In the genomic region with DNA sequence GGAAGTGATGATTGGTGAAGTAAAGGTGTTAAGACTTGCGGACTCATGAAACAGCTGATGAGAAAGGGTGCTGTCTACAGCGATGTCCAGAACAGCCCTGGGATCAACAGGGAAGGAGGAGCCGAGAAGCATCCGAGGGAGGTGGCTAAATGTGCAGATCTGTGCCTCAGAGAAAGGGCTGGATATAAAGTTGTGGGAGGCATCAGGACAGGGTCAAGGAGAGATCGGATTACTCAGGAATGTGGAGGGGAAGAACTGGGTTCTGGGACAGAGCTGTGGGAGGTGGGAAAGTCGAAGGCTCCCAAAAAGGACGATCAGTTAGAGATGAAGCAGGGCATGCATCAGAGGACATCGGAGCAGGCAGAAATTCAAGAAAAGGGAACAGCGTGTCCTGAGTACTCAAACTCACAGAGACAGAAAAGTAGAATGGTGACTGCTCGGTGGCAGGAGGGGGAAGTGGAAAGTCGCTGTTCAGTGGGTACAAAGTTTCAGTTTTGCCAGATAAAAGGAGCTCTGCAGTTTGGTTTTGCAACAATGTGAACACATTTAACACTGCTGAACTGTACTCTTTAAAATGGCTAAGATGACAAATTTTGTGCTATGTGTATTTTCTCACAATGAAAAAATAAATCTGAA, we compare ENCODE assay signal across 21 cellular contexts. TPM values are rescaled to one million over a fixed set of nuclear protein-coding genes. Genes with fewer than 3 reads are reported as not detected.
DNase-seq lines count a peak whose midpoint lies in the region; ATAC-seq and TF ChIP-seq lines count a peak whose summit lies in the region.
"Had no signal": no experiment of that assay in that cellular context is flagged by ENCODE, and none has a peak within 500 bp of the region (broad histone marks: within the 10 kb centered on the region; RNA-seq: fewer than 3 reads in every experiment).

No MANE protein-coding gene starts in this region.

- H3K36me3 ChIP-seq in Peyer's patch, result no peaks in the 10 kb centered on the region
- H3K36me3 ChIP-seq in thoracic aorta, result no peaks in the 10 kb centered on the region
- H3K36me3 ChIP-seq in CD4-positive, alpha-beta memory T cell (ENCODE audit: insufficient read depth, low read length), result no peaks in the 10 kb centered on the region

- CTCF ChIA-PET in activated CD4-positive, alpha-beta T cell treated with anti-CD3 and anti-CD28 coated beads, Interleukin-2, amount 10 ng/mL, durations not matched to agents 7 days and 5 days (lab: Charles Lee), result interaction anchor here (0.8 kb wide), 1 partner anchor 12 kb away, joined by 3 read pairs; no protein-coding TSS in a partner anchor
- CTCF ChIA-PET in CD4-positive, alpha-beta memory T cell (lab: Charles Lee; ENCODE audit: partially characterized antibody), result interaction anchor here (0.6 to 2.2 kb wide), 3 partner anchors 10 to 15 kb away, joined by 3 to 9 read pairs (median 5); no protein-coding TSS in a partner anchor

- H3K27me3 ChIP-seq in Peyer's patch (no peaks in the 10 kb centered on the region), thoracic aorta (replicated peaks; ENCODE audit: insufficient read depth) (no peaks in the 10 kb centered on the region)
- H3K27me3 ChIP-seq in CD4-positive, alpha-beta memory T cell (ENCODE audit: insufficient read depth, low read length), result no peaks in the 10 kb centered on the region

- H3K27ac Mint-ChIP-seq in activated CD4-positive, alpha-beta T cell treated with anti-CD3 and anti-CD28 coated beads, Interleukin-2, amount 10 ng/mL, durations not matched to agents 7 days and 5 days, result no peak overlapping the region
- peak overlapping the region in 2 of 7 donors; percentile 7 to 39 for H3K27ac Mint-ChIP-seq in CD4-positive, alpha-beta memory T cell
- H3K27ac Mint-ChIP-seq: activated naive CD4-positive, alpha-beta T cell treated with anti-CD3 and anti-CD28 coated beads, Interleukin-2, amount 10 ng/mL, durations not matched to agents 7 days and 5 days; HFFc6 had no signal

- POLR2A ChIA-PET in activated CD4-positive, alpha-beta T cell treated with anti-CD3 and anti-CD28 coated beads, Interleukin-2, amount 10 ng/mL, durations not matched to agents 7 days and 5 days (lab: Charles Lee), result no interaction called here
- POLR2A ChIA-PET in CD4-positive, alpha-beta memory T cell (lab: Charles Lee; ENCODE audit: partially characterized antibody), result no interaction called here

- H3K27me3 Mint-ChIP-seq in activated CD4-positive, alpha-beta T cell treated with anti-CD3 and anti-CD28 coated beads, Interleukin-2, amount 10 ng/mL, durations not matched to agents 7 days and 5 days, result peaks cover 22% of the 10 kb centered on the region
- peaks cover 17 to 36% of the 10 kb centered on the region in 2 donors for H3K27me3 Mint-ChIP-seq in CD4-positive, alpha-beta memory T cell

- H3K36me3 Mint-ChIP-seq in activated CD4-positive, alpha-beta T cell treated with anti-CD3 and anti-CD28 coated beads, Interleukin-2, amount 10 ng/mL, durations not matched to agents 7 days and 5 days (ENCODE audit: low read depth), result no peaks in the 10 kb centered on the region
- no peaks in the 10 kb centered on the region for H3K36me3 Mint-ChIP-seq in CD4-positive, alpha-beta memory T cell
- H3K36me3 Mint-ChIP-seq: activated naive CD4-positive, alpha-beta T cell treated with anti-CD3 and anti-CD28 coated beads, Interleukin-2, amount 10 ng/mL, durations not matched to agents 7 days and 5 days had no signal

- no peaks in the 10 kb centered on the region for H3K9me3 Mint-ChIP-seq in activated CD4-positive, alpha-beta T cell treated with anti-CD3 and anti-CD28 coated beads, Interleukin-2, amount 10 ng/mL, durations not matched to agents 7 days and 5 days
- H3K9me3 Mint-ChIP-seq in CD4-positive, alpha-beta memory T cell, result peaks cover 0 to 2% (median 0%) of the 10 kb centered on the region in 8 donors
- H3K9me3 Mint-ChIP-seq: activated naive CD4-positive, alpha-beta T cell treated with anti-CD3 and anti-CD28 coated beads, Interleukin-2, amount 10 ng/mL, durations not matched to agents 7 days and 5 days; HFFc6 had no signal

- no peak for TF ChIP-seq POLR2A in Peyer's patch (IDR thresholded peaks at IDR 0.05)

- H3K4me3 Mint-ChIP-seq in activated CD4-positive, alpha-beta T cell treated with anti-CD3 and anti-CD28 coated beads, Interleukin-2, amount 10 ng/mL, durations not matched to agents 7 days and 5 days, result no peak overlapping the region
- H3K4me3 Mint-ChIP-seq in CD4-positive, alpha-beta memory T cell, result no peak overlapping the region
- H3K4me3 Mint-ChIP-seq: activated naive CD4-positive, alpha-beta T cell treated with anti-CD3 and anti-CD28 coated beads, Interleukin-2, amount 10 ng/mL, durations not matched to agents 7 days and 5 days; HFFc6 had no signal

- H3K27ac ChIP-seq in Peyer's patch, result peak overlapping the region in 2 of 4 donors; percentile 45 to 67
- no peak overlapping the region for H3K27ac ChIP-seq in thoracic aorta
- no peak overlapping the region for H3K27ac ChIP-seq in CD4-positive, alpha-beta memory T cell (ENCODE audit: low read depth, low read length)
- H3K27ac ChIP-seq: 22Rv1 had no signal

- TF ChIP-seq CTCF in Peyer's patch (IDR thresholded peaks at IDR 0.05) (no peak), thoracic aorta (IDR thresholded peaks at IDR 0.05) (no peak)

- peak; percentile 70 for DNase-seq in SIG-M5 treated with dmso at 0.1 percent for 504 hours (lab: John Stamatoyannopoulos, UW; ENCODE audit: unreplicated experiment)
- DNase-seq in SIG-M5 (lab: John Stamatoyannopoulos, UW), result no peak
- no peak for DNase-seq in Peyer's patch
- DNase-seq in medulla oblongata (ENCODE audit: extremely low spot score), result peak; percentile 62
- no peak for DNase-seq in thoracic aorta (ENCODE audit: low spot score)
- DNase-seq in activated CD4-positive, alpha-beta T cell treated with anti-CD3 and anti-CD28 coated beads, Interleukin-2, amount 10 ng/mL, durations not matched to agents 7 days and 5 days, result no peak
- DNase-seq in CD4-positive, alpha-beta memory T cell, result no peak
- no peak for DNase-seq in cerebellum (ENCODE audit: low spot score)
- DNase-seq: activated naive CD4-positive, alpha-beta T cell treated with anti-CD3 and anti-CD28 coated beads, Interleukin-2, amount 10 ng/mL, durations not matched to agents 7 days and 5 days; activated T-cell treated with anti-CD3 and anti-CD28 coated beads, Interleukin-2, amount 50 U/mL, for 1 hour; foreskin melanocyte; HFFc6; left cardiac atrium; NCI-H1417 treated with DMSO at 0.1 percent for 48 hours; NCI-H2171; stimulated activated CD4-positive, alpha-beta T cell treated with anti-CD3 and anti-CD28 coated beads, Interleukin-4, amount 100 ng/mL, for 1 hour; SW 1271 had no signal

- no peak for ATAC-seq in thoracic aorta (ENCODE audit: insufficient number of reproducible peaks, low FRiP score, low read depth)

- H3K4me3 ChIP-seq in Peyer's patch, result peak overlapping the region in 3 of 4 donors; percentile 10 to 29 (median 24)
- H3K4me3 ChIP-seq in thoracic aorta, result peak overlapping the region; percentile 55
- no peak overlapping the region for H3K4me3 ChIP-seq in CD4-positive, alpha-beta memory T cell (ENCODE audit: low read length in 2 of 2)

- peaks cover 3% of the 10 kb centered on the region for H3K4me1 Mint-ChIP-seq in activated CD4-positive, alpha-beta T cell treated with anti-CD3 and anti-CD28 coated beads, Interleukin-2, amount 10 ng/mL, durations not matched to agents 7 days and 5 days
- H3K4me1 Mint-ChIP-seq in CD4-positive, alpha-beta memory T cell, result peaks cover 0 to 2% (median 0%) of the 10 kb centered on the region in 4 donors
- H3K4me1 Mint-ChIP-seq: activated naive CD4-positive, alpha-beta T cell treated with anti-CD3 and anti-CD28 coated beads, Interleukin-2, amount 10 ng/mL, durations not matched to agents 7 days and 5 days had no signal

- H3K4me1 ChIP-seq in Peyer's patch (no peaks in the 10 kb centered on the region), thoracic aorta (ENCODE audit: control insufficient read depth in 1 of 2, low read depth in 2 of 2) (no peaks in the 10 kb centered on the region)
- H3K4me1 ChIP-seq in CD4-positive, alpha-beta memory T cell (ENCODE audit: insufficient read depth, low read length), result no peaks in the 10 kb centered on the region

- intact Hi-C loops in CD4-positive, alpha-beta memory T cell (cut with micrococcal nuclease), result no loop called here

- H3K9me3 ChIP-seq in Peyer's patch, result no peaks in the 10 kb centered on the region
- H3K9me3 ChIP-seq in thoracic aorta, result no peaks in the 10 kb centered on the region
- no peaks in the 10 kb centered on the region for H3K9me3 ChIP-seq in CD4-positive, alpha-beta memory T cell (ENCODE audit: control insufficient read depth in 1 of 2, low read length in 2 of 2)

RNA-seq across cellular contexts. Expression of gene SIGLEC14, which starts 1.9 kb away (rescaled TPM):
- total RNA-seq in Peyer's patch (10 to 100 TPM in 1 of 4 donors, under 1 TPM in 1, not detected in 2; 0.95 to 12.4 TPM), thoracic aorta (10 to 100 TPM in 1 of 2 donors, 1 to 10 TPM in 1; 4.6 to 12.6 TPM), cerebellum (1.6 TPM)
- total RNA-seq in activated CD4-positive, alpha-beta T cell treated with anti-CD3 and anti-CD28 coated beads, Interleukin-2, amount 10 ng/mL, durations not matched to agents 7 days and 5 days, result not detected
- 1 to 10 TPM in 1 of 2 experiments, under 1 TPM in 1; 0.69 to 1.4 TPM for total RNA-seq in CD4-positive, alpha-beta memory T cell
- polyA plus RNA-seq in CD4-positive, alpha-beta memory T cell, result under 1 TPM in 1 of 2 donors, not detected in 1; 0.11 TPM
- total RNA-seq: HFFc6, osteocyte, RPMI7951 had no signal
- polyA plus RNA-seq: BJ had no signal

RNA-seq across cellular contexts. Expression of gene SIGLEC5, which starts 14.6 kb away (rescaled TPM):
- total RNA-seq in Peyer's patch, result 1 to 10 TPM in 1 of 4 donors, under 1 TPM in 1, not detected in 2; 0.57 to 9.1 TPM
- 1 to 10 TPM in 1 of 2 donors, not detected in 1; 1.4 TPM for total RNA-seq in thoracic aorta
- total RNA-seq in activated CD4-positive, alpha-beta T cell treated with anti-CD3 and anti-CD28 coated beads, Interleukin-2, amount 10 ng/mL, durations not matched to agents 7 days and 5 days, result not detected
- not detected for total RNA-seq in CD4-positive, alpha-beta memory T cell
- polyA plus RNA-seq in CD4-positive, alpha-beta memory T cell, result not detected
- 0.27 TPM for total RNA-seq in cerebellum
- total RNA-seq: HFFc6, osteocyte, RPMI7951 had no signal
- polyA plus RNA-seq: BJ had no signal

RNA-seq across cellular contexts. Expression of gene SPACA6, which starts 48.4 kb away (rescaled TPM):
- total RNA-seq in Peyer's patch, result 10 to 100 TPM in 3 of 4 donors, 1 to 10 TPM in 1; 3.0 to 29.7 (median 11.6) TPM
- 10 to 100 TPM; 24.1 to 72.4 TPM for total RNA-seq in thoracic aorta
- total RNA-seq in activated CD4-positive, alpha-beta T cell treated with anti-CD3 and anti-CD28 coated beads, Interleukin-2, amount 10 ng/mL, durations not matched to agents 7 days and 5 days, result 1 to 10 TPM; 3.1 to 3.9 TPM
- 10 to 100 TPM; 10.2 to 11.0 TPM for total RNA-seq in CD4-positive, alpha-beta memory T cell
- 1 to 10 TPM; 2.5 to 2.9 TPM for polyA plus RNA-seq in CD4-positive, alpha-beta memory T cell
- 3.8 TPM for total RNA-seq in cerebellum

Comparison
In these comparisons a context has a peak if more than half of its experiments do, and no peak if none do; other contexts are left out.
1. DNase-seq: peak in SIG-M5 treated with dmso at 0.1 percent for 504 hours (single experiment) and medulla oblongata (single experiment); none in SIG-M5 (single experiment), Peyer's patch (0 of 3), thoracic aorta (single experiment), activated CD4-positive, alpha-beta T cell treated with anti-CD3 and anti-CD28 coated beads, Interleukin-2, amount 10 ng/mL, durations not matched to agents 7 days and 5 days (single experiment), CD4-positive, alpha-beta memory T cell (0 of 5) and cerebellum (single experiment).
2. H3K4me3 ChIP-seq: peak in Peyer's patch (3 of 4) and thoracic aorta (single experiment); none in CD4-positive, alpha-beta memory T cell (0 of 2).